ENCODE assay signal across 1 cellular context in genomic region chr9:98021306-98022040, GRCh38.
TF ChIP-seq lines count a peak whose summit lies in the region.

No MANE protein-coding gene starts in this region.

TF ChIP-seq in HepG2, 621 proteins besides CTCF, POLR2A, EP300 and RAD21:
- TF ChIP-seq ZNF281 (CRISPR knock-in tag; IDR thresholded peaks at IDR 0.05; ENCODE audit: borderline replicate concordance): no peak
- TF ChIP-seq CENPT (CRISPR knock-in tag; IDR thresholded peaks at IDR 0.05; ENCODE audit: low read depth): no peak
- TF ChIP-seq NFIB (CRISPR knock-in tag; IDR thresholded peaks at IDR 0.05; ENCODE audit: borderline replicate concordance): no peak
- TF ChIP-seq KDM3A (CRISPR knock-in tag; IDR thresholded peaks at IDR 0.05; ENCODE audit: low read depth): no peak
- no peak for TF ChIP-seq ZNF275 (CRISPR knock-in tag; IDR thresholded peaks at IDR 0.05; ENCODE audit: borderline replicate concordance)
- no peak for TF ChIP-seq ZNF773 (CRISPR knock-in tag; IDR thresholded peaks at IDR 0.05; ENCODE audit: borderline replicate concordance)
- TF ChIP-seq HMGXB4 (CRISPR knock-in tag; IDR thresholded peaks at IDR 0.05; ENCODE audit: borderline replicate concordance in 1 of 2, low read depth in 1 of 2): no peak
- TF ChIP-seq TP53 (CRISPR knock-in tag; conservative IDR thresholded peaks at IDR 0.05): no peak
- TF ChIP-seq AGO1 (IDR thresholded peaks at IDR 0.05; ENCODE audit: low read depth, low read length, poor library complexity, severe bottlenecking): no peak
- TF ChIP-seq ETV6 (CRISPR knock-in tag; conservative IDR thresholded peaks at IDR 0.05): no peak
- no peak for TF ChIP-seq SIX4 (CRISPR knock-in tag; IDR thresholded peaks at IDR 0.05)
- no peak for TF ChIP-seq HHEX (CRISPR knock-in tag; IDR thresholded peaks at IDR 0.05)
- no peak for TF ChIP-seq KDM5A (IDR thresholded peaks at IDR 0.05; ENCODE audit: borderline replicate concordance, low read length)
- TF ChIP-seq ZNF441 (CRISPR knock-in tag; IDR thresholded peaks at IDR 0.05; ENCODE audit: borderline replicate concordance): no peak
- TF ChIP-seq KDM2A (CRISPR knock-in tag; IDR thresholded peaks at IDR 0.05; ENCODE audit: borderline replicate concordance, low read depth): no peak
- TF ChIP-seq RNF2 (conservative IDR thresholded peaks at IDR 0.05; ENCODE audit: low read depth): no peak
- TF ChIP-seq ZSCAN5A (CRISPR knock-in tag; IDR thresholded peaks at IDR 0.05; ENCODE audit: borderline replicate concordance): no peak
- TF ChIP-seq TEF (CRISPR knock-in tag; IDR thresholded peaks at IDR 0.05): no peak
- no peak for TF ChIP-seq ZIK1 (CRISPR knock-in tag; IDR thresholded peaks at IDR 0.05; ENCODE audit: borderline replicate concordance, low read depth)
- TF ChIP-seq ZNF678 (CRISPR knock-in tag; IDR thresholded peaks at IDR 0.05): no peak
